ENCODE assay signal across 9 cellular contexts in genomic region chrX:100635989-100636320, GRCh38. TPM values are rescaled to one million over a fixed set of nuclear protein-coding genes. Genes with fewer than 3 reads are reported as not detected.
DNase-seq lines count a peak whose midpoint lies in the region; ATAC-seq, FAIRE-seq and TF ChIP-seq lines count a peak whose summit lies in the region.
"Had no signal": no experiment of that assay in that cellular context is flagged by ENCODE, and none has a peak within 500 bp of the region (broad histone marks: within the 10 kb centered on the region; RNA-seq: fewer than 3 reads in every experiment).

No MANE protein-coding gene starts in this region.

- FAIRE-seq in H54 (lab: Jason Lieb, UNC), result no peak
- FAIRE-seq: islet of Langerhans had no signal

- peak overlapping the region; percentile 77 for H3K4me3 ChIP-seq in BE2C (ENCODE audit: low read depth, low read length)
- peak overlapping the region; percentile 83 for H3K4me3 ChIP-seq in PC-9
- H3K4me3 ChIP-seq in esophagus muscularis mucosa, result peak overlapping the region; percentile 57 to 63 (median 60)

- H3F3A ChIP-seq in PC-9 (ENCODE audit: insufficient read depth, low read depth), result no peaks in the 10 kb centered on the region

- CTCF ChIA-PET in PC-9 (lab: Charles Lee), result interaction anchor here (2.5 kb wide), 1 partner anchor 21 kb away, joined by 10 read pairs; no protein-coding TSS in a partner anchor

- H3K9me3 Mint-ChIP-seq in neural crest cell, result peaks cover 3% of the 10 kb centered on the region

- peaks cover 19% of the 10 kb centered on the region for H3K4me1 Mint-ChIP-seq in neural crest cell

- intact Hi-C loops in PC-9 (cut with micrococcal nuclease; ENCODE audit: unreplicated experiment) (no loop called here), esophagus muscularis mucosa (cut with DNase I) (loop anchor here (5.0 kb wide), 1 partner anchor 124 kb away; no protein-coding TSS in a partner anchor)

- TF ChIP-seq POLR2A in esophagus muscularis mucosa (IDR thresholded peaks at IDR 0.05; ENCODE audit: low read depth) (no peak), H54 (IDR thresholded peaks at IDR 0.05; ENCODE audit: low read depth, low read length) (no peak)

- H3K4me2 ChIP-seq in PC-9, result peak overlapping the region; percentile 91

- DNase-seq in BE2C, result no peak
- no peak for DNase-seq in PC-9
- no peak for DNase-seq in esophagus muscularis mucosa (ENCODE audit: extremely low spot score)
- DNase-seq in neural crest cell (ENCODE audit: low read depth, low spot score), result no peak
- no peak for DNase-seq in GM10266 (ENCODE audit: extremely low spot score)
- DNase-seq in H54 (ENCODE audit: insufficient read length, low spot score), result no peak

- 44% methylated on average over 6 of the region's 8 CpGs for WGBS in esophagus muscularis mucosa

- TF ChIP-seq CTCF in BE2C (IDR thresholded peaks at IDR 0.05; ENCODE audit: low read depth, low read length) (no peak), PC-9 (conservative IDR thresholded peaks at IDR 0.05) (no peak), esophagus muscularis mucosa (IDR thresholded peaks at IDR 0.05) (no peak), neural crest cell (conservative IDR thresholded peaks at IDR 0.05) (no peak), GM10266 (IDR thresholded peaks at IDR 0.05; ENCODE audit: control insufficient read depth, insufficient read depth, low read depth, missing control alignments) (no peak)

- no peaks in the 10 kb centered on the region for H4K20me1 ChIP-seq in PC-9 (ENCODE audit: insufficient read depth)

- no peak overlapping the region for H3K27ac ChIP-seq in PC-9
- peak overlapping the region; percentile 56 to 68 (median 65) for H3K27ac ChIP-seq in esophagus muscularis mucosa (replicated peaks in 1 of 4)

- H2AFZ ChIP-seq in PC-9, result peak overlapping the region; percentile 93

- ATAC-seq in HG03280 (IDR thresholded peaks at IDR 0.05; ENCODE audit: unreplicated experiment), result no peak
- ATAC-seq in GM19455 (IDR thresholded peaks at IDR 0.05; ENCODE audit: unreplicated experiment), result no peak

- H3K9me3 ChIP-seq in BE2C (no peaks in the 10 kb centered on the region), PC-9 (ENCODE audit: insufficient read depth, low read depth) (no peaks in the 10 kb centered on the region), esophagus muscularis mucosa (no peaks in the 10 kb centered on the region)

- no peak for TF ChIP-seq EP300 in esophagus muscularis mucosa (IDR thresholded peaks at IDR 0.05)

- H3K79me2 ChIP-seq in PC-9 (ENCODE audit: low read depth), result peaks cover 12% of the 10 kb centered on the region

- peak overlapping the region; percentile 93 for H3K4me3 Mint-ChIP-seq in neural crest cell

- BruUV-seq in PC-9 (replicated peaks; lab: Mats Ljungman, UMichigan), result no TSS peak

- H3K27ac Mint-ChIP-seq in neural crest cell (ENCODE audit: unreplicated experiment), result peak overlapping the region; percentile 96

- H3K27me3 Mint-ChIP-seq in neural crest cell (ENCODE audit: low read depth), result no peaks in the 10 kb centered on the region

- H3K9me2 ChIP-seq in PC-9 (ENCODE audit: insufficient read depth), result no peaks in the 10 kb centered on the region

- peaks cover 7% of the 10 kb centered on the region for H3K36me3 Mint-ChIP-seq in neural crest cell (ENCODE audit: low read depth)

- no peaks in the 10 kb centered on the region for H3K36me3 ChIP-seq in BE2C
- H3K36me3 ChIP-seq in PC-9 (ENCODE audit: low read depth), result no peaks in the 10 kb centered on the region
- H3K36me3 ChIP-seq in esophagus muscularis mucosa, result peaks cover 0 to 8% (median 0%) of the 10 kb centered on the region in 4 donors

- POLR2A ChIA-PET in PC-9 (lab: Charles Lee; ENCODE audit: unreplicated experiment), result interaction anchor here (0.6 kb wide), 1 partner anchor 13 kb away, joined by 3 read pairs; no protein-coding TSS in a partner anchor

- no peaks in the 10 kb centered on the region for H3K4me1 ChIP-seq in BE2C
- peaks cover 20% of the 10 kb centered on the region for H3K4me1 ChIP-seq in PC-9 (replicated peaks; ENCODE audit: insufficient read depth)
- peaks cover 0 to 4% (median 0%) of the 10 kb centered on the region in 4 donors for H3K4me1 ChIP-seq in esophagus muscularis mucosa

- H3K27me3 ChIP-seq in BE2C, result no peaks in the 10 kb centered on the region
- no peaks in the 10 kb centered on the region for H3K27me3 ChIP-seq in PC-9 (ENCODE audit: insufficient read depth, low read depth)
- H3K27me3 ChIP-seq in esophagus muscularis mucosa, result no peaks in the 10 kb centered on the region

RNA-seq across cellular contexts. Expression of gene TSPAN6, which starts 0.7 kb away (rescaled TPM):
- 4.5 TPM for polyA plus RNA-seq in BE2C (2012; ENCODE audit: insufficient read depth, insufficient read length, low read depth)
- 49.6 and 52.2 TPM in 2 replicates for total RNA-seq in PC-9 (2021)
- 1 to 10 TPM; 5.4 to 8.3 (median 6.8) TPM for total RNA-seq in esophagus muscularis mucosa
- total RNA-seq in neural crest cell, result 69.7 and 71.4 TPM in 2 replicates

RNA-seq across cellular contexts. Expression of gene SRPX2, which starts 8.0 kb away (rescaled TPM):
- polyA plus RNA-seq in BE2C (2012; ENCODE audit: insufficient read depth, insufficient read length, low read depth), result not detected
- total RNA-seq in PC-9 (2021) (65.9 and 77.8 TPM in 2 replicates), esophagus muscularis mucosa (10 to 100 TPM; 29.8 to 57.3 (median 39.6) TPM), neural crest cell (0.30 and 0.35 TPM in 2 replicates)

RNA-seq across cellular contexts. Expression of gene TNMD, which starts 51.2 kb away (rescaled TPM):
- polyA plus RNA-seq in BE2C (2012; ENCODE audit: insufficient read depth, insufficient read length, low read depth), result not detected
- not detected in 2 replicates for total RNA-seq in PC-9 (2021)
- under 1 TPM in 2 of 4 donors, not detected in 2; 0.33 to 0.58 TPM for total RNA-seq in esophagus muscularis mucosa
- not detected in 2 replicates for total RNA-seq in neural crest cell

Comparison
In these comparisons a context has a peak if more than half of its experiments do, and no peak if none do; other contexts are left out.
1. RNA of gene SRPX2, which starts 8.0 kb away (total RNA-seq): 65.9 to 77.8 TPM in PC-9 and 29.8 to 57.3 TPM in esophagus muscularis mucosa; 0.30 to 0.35 TPM in neural crest cell; every median in the first group is over 10 times any median in the second.
2. Peak in every context shown above with its lines, with median percentiles within 50 percentile points of each other: H3K4me3 ChIP-seq.